Comparison of ENCODE assay signal across 9 cellular contexts in the genomic region with DNA sequence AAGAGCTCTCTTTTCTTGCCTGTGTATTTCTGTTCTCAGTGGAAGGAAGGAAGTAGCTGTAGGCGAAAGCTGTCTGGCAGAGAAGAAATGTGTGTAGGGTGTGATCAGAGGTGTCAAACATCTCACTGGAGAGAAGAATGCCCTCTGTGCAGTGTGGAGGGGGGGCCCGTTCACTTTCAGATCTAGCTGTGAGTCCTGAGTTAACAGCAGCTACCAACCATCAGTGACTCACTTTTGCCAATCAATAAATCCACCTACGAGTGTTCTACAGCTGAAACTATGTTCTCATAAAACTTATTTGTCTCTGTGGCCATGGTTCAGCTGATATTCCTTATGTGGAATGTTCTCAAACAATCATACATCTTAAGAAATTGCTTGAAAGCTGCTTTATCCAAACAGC.
DNase-seq lines count a peak whose midpoint lies in the region; ATAC-seq, FAIRE-seq and TF ChIP-seq lines count a peak whose summit lies in the region.
"Had no signal": no experiment of that assay in that cellular context is flagged by ENCODE, and none has a peak within 500 bp of the region (broad histone marks: within the 10 kb centered on the region; RNA-seq: fewer than 3 reads in every experiment).

No MANE protein-coding gene starts in this region.

- no peak overlapping the region for H3K4me2 ChIP-seq in PC-3 (ENCODE audit: low read length)

- no peaks in the 10 kb centered on the region for H3K36me3 ChIP-seq in PC-3 (ENCODE audit: low read depth, low read length)
- H3K36me3 ChIP-seq in small intestine (ENCODE audit: control insufficient read depth in 2 of 2, insufficient read depth in 2 of 2, low read length in 2 of 2): no peaks in the 10 kb centered on the region

- intact Hi-C loops in PC-3 (cut with micrococcal nuclease): loop anchor here (5.0 kb wide), 1 partner anchor 80 kb away; no protein-coding TSS in a partner anchor

- H3K36me3 Mint-ChIP-seq in activated naive CD8-positive, alpha-beta T cell treated with anti-CD3 and anti-CD28 coated beads for 36 hours: no peaks in the 10 kb centered on the region

- no peak for FAIRE-seq in small intestine (lab: Jason Lieb, UNC)
- no peak for FAIRE-seq in GM19239 (lab: Jason Lieb, UNC)

- no peak for TF ChIP-seq POLR2A in erythroblast (IDR thresholded peaks at IDR 0.05; ENCODE audit: low read length)

- H3K9ac ChIP-seq in PC-3 (ENCODE audit: low read length): no peak overlapping the region

- H3K9me2 ChIP-seq in PC-3 (replicated peaks; ENCODE audit: low read length): no peaks in the 10 kb centered on the region

- 21 to 32% (median 23%) methylated on average over 3 of the region's 3 CpGs for WGBS in small intestine, 3 donors

- H3K27ac ChIP-seq in PC-3 (ENCODE audit: low read length) (peak overlapping the region; percentile 30), small intestine (ENCODE audit: low read depth in 1 of 2, low read length in 1 of 2) (no peak overlapping the region)

- peak overlapping the region; percentile 32 for H3K27ac Mint-ChIP-seq in activated naive CD8-positive, alpha-beta T cell treated with anti-CD3 and anti-CD28 coated beads for 36 hours

- DNase-seq in Ammon's horn (ENCODE audit: low spot score): peak; percentile 49
- peak; percentile 35 for DNase-seq in PC-3
- peak; percentile 69 for DNase-seq in activated naive CD8-positive, alpha-beta T cell treated with anti-CD3 and anti-CD28 coated beads for 36 hours
- DNase-seq in small intestine: peak; percentile 16
- DNase-seq in NCI-H82 (lab: John Stamatoyannopoulos, UW): no peak
- no peak for DNase-seq in GM19239 (ENCODE audit: insufficient read length, low spot score)
- DNase-seq in erythroblast (lab: John Stamatoyannopoulos, UW): no peak
- DNase-seq in COLO829 (ENCODE audit: low spot score): no peak
- DNase-seq: NCI-H1417 had no signal

- no peaks in the 10 kb centered on the region for H3K79me2 ChIP-seq in PC-3 (ENCODE audit: low read length)

- H3K4me1 ChIP-seq in PC-3 (ENCODE audit: insufficient read depth, low read length): peaks cover 3% of the 10 kb centered on the region; the same call in 1 of the 2 replicates
- H3K4me1 ChIP-seq in small intestine (ENCODE audit: control insufficient read depth in 2 of 2, insufficient read depth in 1 of 2, low read depth in 1 of 2, low read length in 1 of 2): no peaks in the 10 kb centered on the region

- no peaks in the 10 kb centered on the region for H3F3A ChIP-seq in PC-3 (ENCODE audit: low read length, unreplicated experiment)

- H3K27me3 Mint-ChIP-seq in activated naive CD8-positive, alpha-beta T cell treated with anti-CD3 and anti-CD28 coated beads for 36 hours: peaks cover 3% of the 10 kb centered on the region

- no peaks in the 10 kb centered on the region for H4K20me1 ChIP-seq in PC-3 (ENCODE audit: low read length)

- H3K9me3 ChIP-seq in PC-3 (ENCODE audit: low read length) (no peaks in the 10 kb centered on the region), small intestine (ENCODE audit: control insufficient read depth, low read depth) (no peaks in the 10 kb centered on the region)

- ATAC-seq in PC-3: peak; percentile 82

- POLR2A ChIA-PET in PC-3 (lab: Charles Lee; ENCODE audit: unreplicated experiment): no interaction called here

- TF ChIP-seq CTCF in PC-3 (conservative IDR thresholded peaks at IDR 0.05; ENCODE audit: low read depth, low read length): no peak

- H3K4me3 ChIP-seq in PC-3 (ENCODE audit: low read length) (no peak overlapping the region), small intestine (ENCODE audit: low read depth in 1 of 2, low read length in 2 of 2) (no peak overlapping the region)

- H3K27me3 ChIP-seq in PC-3 (ENCODE audit: low read length) (no peaks in the 10 kb centered on the region), small intestine (ENCODE audit: control insufficient read depth in 2 of 2, insufficient read depth in 2 of 2, low read length in 2 of 2) (no peaks in the 10 kb centered on the region)

- H3K9me3 Mint-ChIP-seq in activated naive CD8-positive, alpha-beta T cell treated with anti-CD3 and anti-CD28 coated beads for 36 hours: no peaks in the 10 kb centered on the region

- peaks cover 16% of the 10 kb centered on the region for H3K4me1 Mint-ChIP-seq in activated naive CD8-positive, alpha-beta T cell treated with anti-CD3 and anti-CD28 coated beads for 36 hours

- no peak overlapping the region for H2AFZ ChIP-seq in PC-3 (ENCODE audit: low read length)

- H3K4me3 Mint-ChIP-seq in activated naive CD8-positive, alpha-beta T cell treated with anti-CD3 and anti-CD28 coated beads for 36 hours: no peak overlapping the region

- CTCF ChIA-PET in PC-3 (lab: Charles Lee): interaction anchor here (0.6 kb wide), 1 partner anchor 17 kb away, joined by 3 read pairs; no protein-coding TSS in a partner anchor

- BruUV-seq in PC-3 (replicated peaks; lab: Mats Ljungman, UMichigan): no TSS peak

Comparison
In these comparisons a context has a peak if more than half of its experiments do, and no peak if none do; other contexts are left out.
1. DNase-seq: peak in Ammon's horn (single experiment), PC-3 (single experiment), activated naive CD8-positive, alpha-beta T cell treated with anti-CD3 and anti-CD28 coated beads for 36 hours (single experiment) and small intestine (single experiment); none in NCI-H82 (single experiment), GM19239 (single experiment), erythroblast (0 of 2) and COLO829 (single experiment).